Comparison of ENCODE assay signal across 10 cellular contexts in the genomic region with DNA sequence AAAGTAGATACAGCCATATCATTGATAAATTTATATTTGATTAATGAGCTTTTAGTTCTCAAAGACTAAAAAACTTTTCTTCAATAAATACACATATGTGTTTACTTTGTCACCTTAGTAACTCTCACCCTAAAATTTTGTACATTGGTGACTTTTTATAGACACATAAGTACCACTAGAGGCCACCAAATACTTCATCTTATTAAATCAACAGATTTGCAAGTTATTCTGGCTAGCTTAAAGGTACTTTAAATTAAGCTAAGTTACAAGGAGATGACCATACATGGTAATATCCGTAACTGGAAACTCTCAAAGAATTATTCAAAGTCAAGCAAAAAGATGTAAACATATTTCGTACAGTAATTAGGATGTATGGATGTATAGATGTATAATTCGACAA.
DNase-seq lines count a peak whose midpoint lies in the region; ATAC-seq and TF ChIP-seq lines count a peak whose summit lies in the region.
"Had no signal": no experiment of that assay in that cellular context is flagged by ENCODE, and none has a peak within 500 bp of the region (broad histone marks: within the 10 kb centered on the region; RNA-seq: fewer than 3 reads in every experiment).

No MANE protein-coding gene starts in this region.

- no peak overlapping the region for H3K27ac Mint-ChIP-seq in activated CD8-positive, alpha-beta memory T cell treated with anti-CD3 and anti-CD28 coated beads, Interleukin-2, amount 10 ng/mL, durations not matched to agents 7 days and 5 days
- H3K27ac Mint-ChIP-seq: dendritic cell treated with granulocyte-macrophage colony-stimulating factor and Interleukin-4, amounts not matched to agents 40 ng/mL and 50 ng/mL, for 4 days had no signal

- TF ChIP-seq CTCF in AG09319 (IDR thresholded peaks at IDR 0.05; ENCODE audit: low read depth, low read length) (peak; percentile 9), HFF-Myc (IDR thresholded peaks at IDR 0.05; ENCODE audit: low read depth, low read length, missing control alignments) (peak; percentile 3), SU-DHL-6 (IDR thresholded peaks at IDR 0.05; ENCODE audit: insufficient read depth, low read length, poor library complexity, severe bottlenecking) (peak; percentile 32)

- H3K36me3 ChIP-seq in SU-DHL-6 (ENCODE audit: low read length) = no peaks in the 10 kb centered on the region

- no peaks in the 10 kb centered on the region for H3K27me3 ChIP-seq in SU-DHL-6 (ENCODE audit: low read length)

- H3K36me3 Mint-ChIP-seq in activated CD8-positive, alpha-beta memory T cell treated with anti-CD3 and anti-CD28 coated beads, Interleukin-2, amount 10 ng/mL, durations not matched to agents 7 days and 5 days = no peaks in the 10 kb centered on the region

- DNase-seq in AG09319 (ENCODE audit: extremely low read depth, low read depth) (no peak), HFF-Myc (ENCODE audit: extremely low read depth, low read depth) (peak; percentile 21), glomerular visceral epithelial cell (ENCODE audit: extremely low spot score) (peak; percentile 6)
- DNase-seq in activated CD8-positive, alpha-beta memory T cell treated with anti-CD3 and anti-CD28 coated beads, Interleukin-2, amount 10 ng/mL, durations not matched to agents 7 days and 5 days = no peak
- no peak for DNase-seq in activated CD4-positive, alpha-beta T cell treated with anti-CD3 and anti-CD28 coated beads for 48 hours
- DNase-seq in activated T-cell treated with anti-CD3 and anti-CD28 coated beads, Interleukin-2, amount 50 U/mL, for 48 hours = no peak
- DNase-seq: posterior cingulate gyrus had no signal

- H3K4me3 Mint-ChIP-seq in activated CD8-positive, alpha-beta memory T cell treated with anti-CD3 and anti-CD28 coated beads, Interleukin-2, amount 10 ng/mL, durations not matched to agents 7 days and 5 days = no peak overlapping the region
- H3K4me3 Mint-ChIP-seq: dendritic cell treated with granulocyte-macrophage colony-stimulating factor and Interleukin-4, amounts not matched to agents 40 ng/mL and 50 ng/mL, for 4 days had no signal

- H4K20me1 ChIP-seq in SU-DHL-6 (ENCODE audit: low read depth, low read length) = no peaks in the 10 kb centered on the region

- no peaks in the 10 kb centered on the region for H3K9me3 ChIP-seq in SU-DHL-6 (ENCODE audit: insufficient read depth, low read length)

- H3K27ac ChIP-seq in SU-DHL-6 (ENCODE audit: low read depth, low read length) = no peak overlapping the region

- H3K4me2 ChIP-seq in SU-DHL-6 (ENCODE audit: low read depth, low read length, poor library complexity, severe bottlenecking) = no peak overlapping the region

- no peak overlapping the region for H2AFZ ChIP-seq in SU-DHL-6 (ENCODE audit: low read depth, low read length, severe bottlenecking)

- no peaks in the 10 kb centered on the region for H3F3A ChIP-seq in SU-DHL-6 (ENCODE audit: insufficient read depth)

- CTCF ChIA-PET in activated CD8-positive, alpha-beta memory T cell treated with anti-CD3 and anti-CD28 coated beads, Interleukin-2, amount 10 ng/mL, durations not matched to agents 7 days and 5 days (lab: Charles Lee) = interaction anchor here (0.8 to 2.1 kb wide), 5 partner anchors 105 to 185 kb away, joined by 5 to 12 read pairs (median 5); a partner anchor contains a TSS

- H3K9me3 Mint-ChIP-seq in activated CD8-positive, alpha-beta memory T cell treated with anti-CD3 and anti-CD28 coated beads, Interleukin-2, amount 10 ng/mL, durations not matched to agents 7 days and 5 days (ENCODE audit: low read depth) = no peaks in the 10 kb centered on the region
- H3K9me3 Mint-ChIP-seq: dendritic cell treated with granulocyte-macrophage colony-stimulating factor and Interleukin-4, amounts not matched to agents 40 ng/mL and 50 ng/mL, for 4 days had no signal

- H3K4me3 ChIP-seq in HFF-Myc (replicated peaks; ENCODE audit: low read depth, low read length) = no peak overlapping the region
- no peak overlapping the region for H3K4me3 ChIP-seq in SU-DHL-6 (ENCODE audit: insufficient read depth, low read length, poor library complexity, severe bottlenecking)

- H3K4me1 Mint-ChIP-seq in activated CD8-positive, alpha-beta memory T cell treated with anti-CD3 and anti-CD28 coated beads, Interleukin-2, amount 10 ng/mL, durations not matched to agents 7 days and 5 days = peaks cover 2% of the 10 kb centered on the region

- ATAC-seq in activated CD8-positive, alpha-beta memory T cell treated with anti-CD3 and anti-CD28 coated beads, Interleukin-2, amount 10 ng/mL, durations not matched to agents 7 days and 5 days = no peak
- ATAC-seq in HG02970 (IDR thresholded peaks at IDR 0.05; ENCODE audit: low FRiP score, unreplicated experiment) = no peak

- no peak overlapping the region for H3K9ac ChIP-seq in SU-DHL-6 (ENCODE audit: low read length)

- H3K27me3 Mint-ChIP-seq in activated CD8-positive, alpha-beta memory T cell treated with anti-CD3 and anti-CD28 coated beads, Interleukin-2, amount 10 ng/mL, durations not matched to agents 7 days and 5 days = no peaks in the 10 kb centered on the region
- H3K27me3 Mint-ChIP-seq: dendritic cell treated with granulocyte-macrophage colony-stimulating factor and Interleukin-4, amounts not matched to agents 40 ng/mL and 50 ng/mL, for 4 days had no signal

- no peaks in the 10 kb centered on the region for H3K9me2 ChIP-seq in SU-DHL-6 (replicated peaks; ENCODE audit: insufficient read depth, low read length)

- H3K79me2 ChIP-seq in SU-DHL-6 (ENCODE audit: insufficient read depth, low read length) = no peaks in the 10 kb centered on the region

Comparison
In these comparisons a context has a peak if more than half of its experiments do, and no peak if none do; other contexts are left out.
1. DNase-seq: peak in HFF-Myc (single experiment) and glomerular visceral epithelial cell (single experiment); none in AG09319 (single experiment), activated CD8-positive, alpha-beta memory T cell treated with anti-CD3 and anti-CD28 coated beads, Interleukin-2, amount 10 ng/mL, durations not matched to agents 7 days and 5 days (single experiment), activated CD4-positive, alpha-beta T cell treated with anti-CD3 and anti-CD28 coated beads for 48 hours (single experiment) and activated T-cell treated with anti-CD3 and anti-CD28 coated beads, Interleukin-2, amount 50 U/mL, for 48 hours (0 of 2).
2. Peak in every context shown above with its lines, with median percentiles within 50 percentile points of each other: CTCF ChIP-seq.